In genomic region chr5:74363603-74364205, GRCh38 we compare ENCODE assay signal across 18 cellular contexts.
DNase-seq lines count a peak whose midpoint lies in the region; TF ChIP-seq lines count a peak whose summit lies in the region.
"Had no signal": no experiment of that assay in that cellular context is flagged by ENCODE, and none has a peak within 500 bp of the region (broad histone marks: within the 10 kb centered on the region; RNA-seq: fewer than 3 reads in every experiment).

No MANE protein-coding gene starts in this region.

- H3K4ac ChIP-seq in neuronal stem cell (ENCODE audit: low read length): no peak overlapping the region

- no peak overlapping the region for H4K91ac ChIP-seq in neuronal stem cell (ENCODE audit: low read depth, low read length, poor library complexity)

- H3K9ac ChIP-seq in BLaER1: no peak overlapping the region
- H3K9ac ChIP-seq in neuronal stem cell (ENCODE audit: low read depth, low read length, poor library complexity): no peak overlapping the region

- no peaks in the 10 kb centered on the region for H3K27me3 ChIP-seq in BLaER1
- H3K27me3 ChIP-seq in esophagus muscularis mucosa: no peaks in the 10 kb centered on the region
- H3K27me3 ChIP-seq in neuronal stem cell (ENCODE audit: control insufficient read depth in 3 of 3, insufficient read depth in 3 of 3, low read depth in 1 of 3, low read length in 3 of 3): no peaks in the 10 kb centered on the region

- WGBS in esophagus muscularis mucosa: 100% methylated on average over 2 of the region's 7 CpGs
- no CpG with 5 or more reads among the region's 7 CpGs for WGBS in neuronal stem cell (ENCODE audit: extremely low coverage in 2 of 2, insufficient read length in 2 of 2, insufficient replicate concordance in 1 of 2), 2 donors

- no peak for TF ChIP-seq EP300 in esophagus muscularis mucosa (IDR thresholded peaks at IDR 0.05)

- no peak overlapping the region for H2AK5ac ChIP-seq in neuronal stem cell (ENCODE audit: low read depth, low read length)

- H3K4me2 ChIP-seq in BLaER1: peak overlapping the region; percentile 86
- H3K4me2 ChIP-seq in neuronal stem cell (ENCODE audit: insufficient read depth, low read length, poor library complexity, severe bottlenecking): no peak overlapping the region

- H3K4me3 ChIP-seq in BLaER1: no peak overlapping the region
- H3K4me3 ChIP-seq in esophagus muscularis mucosa: no peak overlapping the region
- H3K4me3 ChIP-seq in neuronal stem cell (ENCODE audit: low read length in 2 of 2): no peak overlapping the region
- H3K4me3 ChIP-seq: HAP-1 had no signal

- H3K79me1 ChIP-seq in neuronal stem cell (ENCODE audit: low read depth, low read length): no peaks in the 10 kb centered on the region

- peak overlapping the region; percentile 8 for H3K23ac ChIP-seq in neuronal stem cell (ENCODE audit: low read depth, low read length, poor library complexity)

- H4K8ac ChIP-seq in neuronal stem cell (ENCODE audit: low read depth, low read length): no peak overlapping the region

- H2BK15ac ChIP-seq in neuronal stem cell (ENCODE audit: low read length): peak overlapping the region; percentile 50

- no peak overlapping the region for H3K14ac ChIP-seq in neuronal stem cell (ENCODE audit: low read length)

- no peak overlapping the region for H2AFZ ChIP-seq in neuronal stem cell (ENCODE audit: low read length)

- H3K36me3 ChIP-seq in BLaER1: no peaks in the 10 kb centered on the region
- H3K36me3 ChIP-seq in esophagus muscularis mucosa: no peaks in the 10 kb centered on the region
- H3K36me3 ChIP-seq in neuronal stem cell (replicated peaks in 1 of 2; ENCODE audit: control insufficient read depth in 2 of 2, insufficient read depth in 2 of 2, low read length in 2 of 2): no peaks in the 10 kb centered on the region
- H3K36me3 ChIP-seq: HAP-1 had no signal

- H3K9me3 ChIP-seq in BLaER1: no peaks in the 10 kb centered on the region
- H3K9me3 ChIP-seq in esophagus muscularis mucosa: peaks cover 0 to 10% (median 0%) of the 10 kb centered on the region in 4 donors
- peaks cover 0 to 2% of the 10 kb centered on the region in 2 donors for H3K9me3 ChIP-seq in neuronal stem cell (replicated peaks in 1 of 2; ENCODE audit: control insufficient read depth in 2 of 2, insufficient read depth in 1 of 2, low read depth in 1 of 2, low read length in 2 of 2)
- H3K9me3 ChIP-seq: HAP-1 had no signal

- no peak overlapping the region for H2BK120ac ChIP-seq in neuronal stem cell (ENCODE audit: low read depth, low read length)

- intact Hi-C loops in esophagus muscularis mucosa (cut with DNase I): no loop called here

- TF ChIP-seq CTCF in esophagus muscularis mucosa (IDR thresholded peaks at IDR 0.05): no peak
- no peak for TF ChIP-seq CTCF in GM10266 (IDR thresholded peaks at IDR 0.05; ENCODE audit: control insufficient read depth, insufficient read depth, low read depth, missing control alignments)

- no peak overlapping the region for H2BK5ac ChIP-seq in neuronal stem cell (ENCODE audit: low read length)

- H2BK12ac ChIP-seq in neuronal stem cell (ENCODE audit: low read length): no peak overlapping the region

- H3K27ac ChIP-seq in BLaER1 (no peak overlapping the region), esophagus muscularis mucosa (replicated peaks in 1 of 4) (no peak overlapping the region), neuronal stem cell (replicated peaks; ENCODE audit: low read length) (no peak overlapping the region), temporal lobe (ENCODE audit: low read depth, low read length) (peak overlapping the region; percentile 36), caudate nucleus (ENCODE audit: low read depth, low read length) (no peak overlapping the region)
- H3K27ac ChIP-seq: 22Rv1 had no signal

- DNase-seq in esophagus muscularis mucosa (ENCODE audit: extremely low spot score): peak; percentile 66
- no peak for DNase-seq in neuronal stem cell (ENCODE audit: low spot score)
- DNase-seq in GM10266 (ENCODE audit: extremely low spot score): no peak
- DNase-seq in caudate nucleus (lab: John Stamatoyannopoulos, UW): no peak
- no peak for DNase-seq in NK-92 treated with Interleukin-12 subunit alpha and Interleukin-12 subunit beta, amount 100 ng/mL, for 24 hours (lab: John Stamatoyannopoulos, UW)
- DNase-seq: C1 segment of cervical spinal cord; Calu3; CD4-positive, alpha-beta memory T cell; COR-L47; DMS53; DMS79 treated with DMSO at 0.1 percent for 48 hours; GF-D8; GOT3; HFFc6 had no signal

- TF ChIP-seq POLR2A in esophagus muscularis mucosa (IDR thresholded peaks at IDR 0.05; ENCODE audit: low read depth): no peak

- H3K4me1 ChIP-seq in BLaER1: peaks cover 30% of the 10 kb centered on the region
- H3K4me1 ChIP-seq in esophagus muscularis mucosa: peaks cover 0 to 7% (median 3%) of the 10 kb centered on the region in 4 donors
- H3K4me1 ChIP-seq in neuronal stem cell (ENCODE audit: control insufficient read depth in 2 of 2, insufficient read depth in 1 of 2, low read depth in 1 of 2, low read length in 2 of 2): peaks cover 7 to 9% of the 10 kb centered on the region in 2 donors
- H3K4me1 ChIP-seq: HAP-1 had no signal

- no peaks in the 10 kb centered on the region for H4K20me1 ChIP-seq in BLaER1

- no peak overlapping the region for H3K18ac ChIP-seq in neuronal stem cell (ENCODE audit: low read length)
